11 cellular contexts compared by ENCODE assay signal in genomic region chr10:29702288-29703164, GRCh38.
DNase-seq lines count a peak whose midpoint lies in the region; ATAC-seq lines count a peak whose summit lies in the region.
"Had no signal": no experiment of that assay in that cellular context is flagged by ENCODE, and none has a peak within 500 bp of the region (broad histone marks: within the 10 kb centered on the region; RNA-seq: fewer than 3 reads in every experiment).

No MANE protein-coding gene starts in this region.

- DNase-seq in NCI-H2171 treated with DMSO at 0.1 percent for 48 hours (lab: John Stamatoyannopoulos, UW) (peak; percentile 25), NCI-H2171 (lab: John Stamatoyannopoulos, UW) (no peak), immature natural killer cell (peak in 1 of 3 donors; percentile 13), HPDE6-E6E7 (ENCODE audit: extremely low spot score) (no peak), SIG-M5 (lab: John Stamatoyannopoulos, UW) (no peak), NCI-H226 (no peak)
- no peak for DNase-seq in T-helper 2 cell treated with Interferon-gamma antibody and Interleukin-4, amounts not matched to agents 5 μg/mL and 100 μg/mL, for 36 hours (ENCODE audit: low spot score)
- DNase-seq in stimulated activated effector memory CD8-positive, alpha-beta T cell treated with anti-CD3 and anti-CD28 coated beads, Interleukin-12 subunit alpha, Interleukin-12 subunit beta, amount 100 ng/mL, for 72 hours (ENCODE audit: low spot score in 2 of 2) = no peak
- DNase-seq: effector CD8-positive, alpha-beta T cell; NCI-H2029; Right ventricle myocardium superior had no signal

- ATAC-seq in stimulated activated effector memory CD8-positive, alpha-beta T cell treated with anti-CD3 and anti-CD28 coated beads, Interleukin-12 subunit alpha, Interleukin-12 subunit beta, amount 100 ng/mL, for 72 hours = peak; percentile 53

- H3K27me3 Mint-ChIP-seq in T-helper 2 cell treated with Interferon-gamma antibody and Interleukin-4, amounts not matched to agents 5 μg/mL and 100 μg/mL, for 36 hours (ENCODE audit: low read depth) = no peaks in the 10 kb centered on the region
- peaks cover 0 to 7% (median 0%) of the 10 kb centered on the region in 3 donors for H3K27me3 Mint-ChIP-seq in immature natural killer cell (ENCODE audit: low read depth in 3 of 3)

- peaks cover 2% of the 10 kb centered on the region for H3K36me3 Mint-ChIP-seq in T-helper 2 cell treated with Interferon-gamma antibody and Interleukin-4, amounts not matched to agents 5 μg/mL and 100 μg/mL, for 36 hours (ENCODE audit: low read depth)
- H3K36me3 Mint-ChIP-seq in immature natural killer cell = peaks cover 0 to 12% (median 0%) of the 10 kb centered on the region in 3 donors
- H3K36me3 Mint-ChIP-seq in stimulated activated effector memory CD8-positive, alpha-beta T cell treated with anti-CD3 and anti-CD28 coated beads, Interleukin-12 subunit alpha, Interleukin-12 subunit beta, amount 100 ng/mL, for 72 hours = no peaks in the 10 kb centered on the region

- H3K9me3 Mint-ChIP-seq in T-helper 2 cell treated with Interferon-gamma antibody and Interleukin-4, amounts not matched to agents 5 μg/mL and 100 μg/mL, for 36 hours = peaks cover 10% of the 10 kb centered on the region
- H3K9me3 Mint-ChIP-seq in immature natural killer cell = no peaks in the 10 kb centered on the region
- no peaks in the 10 kb centered on the region for H3K9me3 Mint-ChIP-seq in stimulated activated effector memory CD8-positive, alpha-beta T cell treated with anti-CD3 and anti-CD28 coated beads, Interleukin-12 subunit alpha, Interleukin-12 subunit beta, amount 100 ng/mL, for 72 hours

- H3K4me1 Mint-ChIP-seq in T-helper 2 cell treated with Interferon-gamma antibody and Interleukin-4, amounts not matched to agents 5 μg/mL and 100 μg/mL, for 36 hours (ENCODE audit: low read depth) = peaks cover 22% of the 10 kb centered on the region
- H3K4me1 Mint-ChIP-seq in immature natural killer cell = peaks cover 35 to 48% of the 10 kb centered on the region in 2 donors
- H3K4me1 Mint-ChIP-seq in stimulated activated effector memory CD8-positive, alpha-beta T cell treated with anti-CD3 and anti-CD28 coated beads, Interleukin-12 subunit alpha, Interleukin-12 subunit beta, amount 100 ng/mL, for 72 hours = peaks cover 30% of the 10 kb centered on the region

- peak overlapping the region; percentile 55 for H3K27ac Mint-ChIP-seq in T-helper 2 cell treated with Interferon-gamma antibody and Interleukin-4, amounts not matched to agents 5 μg/mL and 100 μg/mL, for 36 hours
- H3K27ac Mint-ChIP-seq in immature natural killer cell = peak overlapping the region; percentile 63 to 86 (median 74)
- H3K27ac Mint-ChIP-seq in stimulated activated effector memory CD8-positive, alpha-beta T cell treated with anti-CD3 and anti-CD28 coated beads, Interleukin-12 subunit alpha, Interleukin-12 subunit beta, amount 100 ng/mL, for 72 hours = peak overlapping the region; percentile 83

- H3K4me3 Mint-ChIP-seq in T-helper 2 cell treated with Interferon-gamma antibody and Interleukin-4, amounts not matched to agents 5 μg/mL and 100 μg/mL, for 36 hours = peak overlapping the region; percentile 53
- H3K4me3 Mint-ChIP-seq in immature natural killer cell = peak overlapping the region; percentile 25 to 78 (median 52)
- peak overlapping the region; percentile 50 for H3K4me3 Mint-ChIP-seq in stimulated activated effector memory CD8-positive, alpha-beta T cell treated with anti-CD3 and anti-CD28 coated beads, Interleukin-12 subunit alpha, Interleukin-12 subunit beta, amount 100 ng/mL, for 72 hours
